15 cellular contexts compared by ENCODE assay signal in the genomic region with DNA sequence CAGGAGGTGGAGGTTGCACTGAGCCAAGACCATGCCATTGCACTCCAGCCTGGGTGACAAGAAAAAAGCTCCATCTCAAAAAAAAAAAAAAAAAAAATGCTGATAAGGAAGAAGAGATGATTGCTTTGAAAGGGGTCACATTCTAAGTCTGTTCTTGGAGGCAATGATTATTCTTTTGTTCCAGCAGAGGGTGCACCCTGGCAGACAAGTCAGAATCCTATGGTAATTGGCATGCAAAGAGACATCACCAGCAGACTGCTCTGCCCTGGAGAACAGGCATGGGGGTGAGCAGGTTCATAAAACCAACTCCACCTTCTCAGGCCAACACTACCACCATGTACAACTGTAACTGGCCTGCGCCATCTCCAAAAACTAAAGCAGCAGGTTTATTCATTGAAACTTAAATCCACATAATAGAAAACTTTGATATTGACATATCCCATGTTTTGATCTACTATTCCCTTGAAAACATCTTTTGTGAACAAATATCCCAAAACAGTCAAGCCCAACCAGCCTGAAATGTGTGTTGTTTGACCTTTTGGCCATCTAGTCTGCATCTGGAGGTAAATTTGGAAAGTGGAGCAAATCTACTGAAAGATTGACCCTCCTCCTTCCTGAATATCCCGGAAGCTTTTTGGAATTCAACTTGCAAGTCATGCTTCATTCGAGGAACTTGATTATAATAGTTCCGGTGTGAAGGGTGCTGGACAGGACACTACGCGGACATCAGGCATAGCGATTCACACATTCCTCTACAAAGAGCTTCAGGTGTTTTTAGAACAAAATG.
DNase-seq lines count a peak whose midpoint lies in the region; ATAC-seq and TF ChIP-seq lines count a peak whose summit lies in the region.
"Had no signal": no experiment of that assay in that cellular context is flagged by ENCODE, and none has a peak within 500 bp of the region (broad histone marks: within the 10 kb centered on the region; RNA-seq: fewer than 3 reads in every experiment).

No MANE protein-coding gene starts in this region.

- POLR2A ChIA-PET in HEK293T (lab: Yijun Ruan, JAX), result no interaction called here
- POLR2A ChIA-PET in activated CD4-positive, alpha-beta memory T cell treated with anti-CD3 and anti-CD28 coated beads for 36 hours (lab: Charles Lee), result no interaction called here

- no peak overlapping the region for H3K4me3 Mint-ChIP-seq in Calu3 (ENCODE audit: low read depth, unreplicated experiment)
- H3K4me3 Mint-ChIP-seq in activated CD4-positive, alpha-beta memory T cell treated with anti-CD3 and anti-CD28 coated beads for 36 hours, result no peak overlapping the region
- H3K4me3 Mint-ChIP-seq: CD4-positive, alpha-beta memory T cell; stimulated activated naive CD8-positive, alpha-beta T cell treated with anti-CD3 and anti-CD28 coated beads, Interleukin-15, Interleukin-2, amounts not matched to agents 100 ng/mL and 50 ng/mL, for 24 hours had no signal

- CTCF ChIA-PET in Calu3 (lab: Charles Lee) (interaction anchor here (0.6 to 1.7 kb wide), 5 partner anchors 56 to 1816 kb away, joined by 3 to 7 read pairs (median 5); no protein-coding TSS in a partner anchor), HEK293T (lab: Yijun Ruan, JAX) (interaction anchor here (1.2 kb wide), 1 partner anchor 106 kb away, joined by 3 read pairs; no protein-coding TSS in a partner anchor)
- CTCF ChIA-PET in activated CD4-positive, alpha-beta memory T cell treated with anti-CD3 and anti-CD28 coated beads for 36 hours (lab: Charles Lee), result no interaction called here

- TF ChIP-seq CTCF in Calu3 (IDR thresholded peaks at IDR 0.05; ENCODE audit: unreplicated experiment), result no peak

- H3K27ac Mint-ChIP-seq in Calu3 (ENCODE audit: unreplicated experiment), result no peak overlapping the region
- H3K27ac Mint-ChIP-seq in activated CD4-positive, alpha-beta memory T cell treated with anti-CD3 and anti-CD28 coated beads for 36 hours, result no peak overlapping the region
- H3K27ac Mint-ChIP-seq: CD4-positive, alpha-beta memory T cell; stimulated activated naive CD8-positive, alpha-beta T cell treated with anti-CD3 and anti-CD28 coated beads, Interleukin-15, Interleukin-2, amounts not matched to agents 100 ng/mL and 50 ng/mL, for 24 hours had no signal

- no peaks in the 10 kb centered on the region for H3K9me3 Mint-ChIP-seq in Calu3 (ENCODE audit: low read depth, unreplicated experiment)
- H3K9me3 Mint-ChIP-seq in activated CD4-positive, alpha-beta memory T cell treated with anti-CD3 and anti-CD28 coated beads for 36 hours, result no peaks in the 10 kb centered on the region
- H3K9me3 Mint-ChIP-seq: CD4-positive, alpha-beta memory T cell; stimulated activated naive CD8-positive, alpha-beta T cell treated with anti-CD3 and anti-CD28 coated beads, Interleukin-15, Interleukin-2, amounts not matched to agents 100 ng/mL and 50 ng/mL, for 24 hours had no signal

- intact Hi-C loops in Calu3 (cut with micrococcal nuclease; ENCODE audit: unreplicated experiment), result loop anchor here (2.0 to 5.0 kb wide), 2 partner anchors 100 to 171 kb away; partner anchors contain the start of gene MECOM
- intact Hi-C loops in activated CD4-positive, alpha-beta memory T cell treated with anti-CD3 and anti-CD28 coated beads for 36 hours (cut with micrococcal nuclease), result loop anchor here (10.0 kb wide), 2 partner anchors 102 to 182 kb away; partner anchors contain the start of gene MECOM

- no peak overlapping the region for H3K27ac ChIP-seq in caudate nucleus (ENCODE audit: low read depth, low read length)

- DNase-seq in Calu3, result peak; percentile 22
- peak; percentile 28 for DNase-seq in HEK293T (ENCODE audit: extremely low spot score)
- peak; percentile 23 for DNase-seq in RKO (ENCODE audit: low spot score)
- DNase-seq in germinal center (ENCODE audit: low spot score), result peak; percentile 14
- no peak for DNase-seq in caudate nucleus (lab: John Stamatoyannopoulos, UW)
- no peak for DNase-seq in activated CD4-positive, alpha-beta memory T cell treated with anti-CD3 and anti-CD28 coated beads for 36 hours
- DNase-seq: activated CD4-positive, alpha-beta T cell treated with anti-CD3 and anti-CD28 coated beads, Interleukin-2, amount 50 U/mL, for 1 hour; CD4-positive, alpha-beta memory T cell; erythroblast; MG63; NCI-H748 treated with DMSO at 0.1 percent for 48 hours; stimulated activated CD4-positive, alpha-beta T cell treated with anti-CD3 and anti-CD28 coated beads, Interleukin-2, amount 100 ng/mL, for 24 hours had no signal

- no TSS peak for BruUV-seq in Calu3 (replicated peaks; lab: Mats Ljungman, UMichigan)

- ATAC-seq in HG03196 (IDR thresholded peaks at IDR 0.05; ENCODE audit: unreplicated experiment) (no peak), GM19452 (IDR thresholded peaks at IDR 0.05; ENCODE audit: unreplicated experiment) (no peak)

- peaks cover 10% of the 10 kb centered on the region for H3K4me1 Mint-ChIP-seq in Calu3 (ENCODE audit: low read depth, unreplicated experiment)
- H3K4me1 Mint-ChIP-seq in activated CD4-positive, alpha-beta memory T cell treated with anti-CD3 and anti-CD28 coated beads for 36 hours (ENCODE audit: low read depth), result peaks cover 4% of the 10 kb centered on the region
- H3K4me1 Mint-ChIP-seq: CD4-positive, alpha-beta memory T cell had no signal

- H3K27me3 Mint-ChIP-seq in Calu3 (ENCODE audit: unreplicated experiment), result no peaks in the 10 kb centered on the region
- H3K27me3 Mint-ChIP-seq in activated CD4-positive, alpha-beta memory T cell treated with anti-CD3 and anti-CD28 coated beads for 36 hours, result no peaks in the 10 kb centered on the region

- no peaks in the 10 kb centered on the region for H3K36me3 Mint-ChIP-seq in Calu3 (ENCODE audit: insufficient read depth, unreplicated experiment)
- no peaks in the 10 kb centered on the region for H3K36me3 Mint-ChIP-seq in activated CD4-positive, alpha-beta memory T cell treated with anti-CD3 and anti-CD28 coated beads for 36 hours
- H3K36me3 Mint-ChIP-seq: CD4-positive, alpha-beta memory T cell had no signal

TF ChIP-seq in HEK293T, 16 proteins besides CTCF, POLR2A, EP300 and RAD21:
- TF ChIP-seq LEF1 (IDR thresholded peaks at IDR 0.05; ENCODE audit: borderline replicate concordance) (no peak), FOXK2 (IDR thresholded peaks at IDR 0.05) (no peak), PKNOX1 (IDR thresholded peaks at IDR 0.05) (no peak), FOXA1 (IDR thresholded peaks at IDR 0.05) (no peak), CTBP1 (IDR thresholded peaks at IDR 0.05; ENCODE audit: borderline replicate concordance) (no peak), TARDBP (IDR thresholded peaks at IDR 0.05) (no peak), L3MBTL2 (conservative IDR thresholded peaks at IDR 0.05) (no peak), FOXM1 (IDR thresholded peaks at IDR 0.05; ENCODE audit: borderline replicate concordance) (no peak), ELF4 (IDR thresholded peaks at IDR 0.05) (no peak), NFRKB (IDR thresholded peaks at IDR 0.05) (no peak), SP1 (IDR thresholded peaks at IDR 0.05) (no peak), ARNT (IDR thresholded peaks at IDR 0.05) (no peak), SUZ12 (IDR thresholded peaks at IDR 0.05) (no peak)

Comparison
In these comparisons a context has a peak if more than half of its experiments do, and no peak if none do; other contexts are left out.
1. DNase-seq: peak in Calu3 (single experiment), HEK293T (single experiment), RKO (single experiment) and germinal center (single experiment); none in caudate nucleus (0 of 61) and activated CD4-positive, alpha-beta memory T cell treated with anti-CD3 and anti-CD28 coated beads for 36 hours (single experiment).